Comparison of ENCODE assay signal across 10 cellular contexts in genomic region chr1:184866582-184866981, GRCh38.
A peak's percentile ranks its signal among the peaks of the same experiment; 100 is the strongest.
DNase-seq lines count a peak whose midpoint lies in the region; ATAC-seq, FAIRE-seq and TF ChIP-seq lines count a peak whose summit lies in the region.
"Had no signal": no experiment of that assay in that cellular context is flagged by ENCODE, and none has a peak within 500 bp of the region (broad histone marks: within the 10 kb centered on the region; RNA-seq: fewer than 3 reads in every experiment).

No MANE protein-coding gene starts in this region.

- peaks cover 19% of the 10 kb centered on the region for H3K36me3 Mint-ChIP-seq in T-helper 1 cell treated with Interleukin-12 subunit alpha and Interleukin-12 subunit beta and Interleukin-4 antibody, amounts not matched to agents 30 μg/mL and 1 μg/mL, for 36 hours (ENCODE audit: low read depth)
- no peaks in the 10 kb centered on the region for H3K36me3 Mint-ChIP-seq in activated B cell treated with CpG ODN at 0.5 μM for 24 hours (ENCODE audit: low read depth)
- H3K36me3 Mint-ChIP-seq in stimulated activated naive B cell treated with anti-CD40 and anti-IgM and Interleukin-4, amounts not matched to agents 10 μg/mL and 1 μg/mL and 100 μg/mL, for 72 hours, result no peaks in the 10 kb centered on the region

- ATAC-seq in HG02884 (IDR thresholded peaks at IDR 0.05; ENCODE audit: unreplicated experiment) (peak; percentile 15), activated B cell treated with CpG ODN at 0.5 μM for 24 hours (ENCODE audit: low read depth) (no peak)
- peak; percentile 57 to 64 for ATAC-seq in stimulated activated naive B cell treated with anti-CD40 and anti-IgM and Interleukin-4, amounts not matched to agents 10 μg/mL and 1 μg/mL and 100 μg/mL, for 72 hours (replicated peaks)

- peak overlapping the region; percentile 67 for H3K27ac Mint-ChIP-seq in T-helper 1 cell treated with Interleukin-12 subunit alpha and Interleukin-12 subunit beta and Interleukin-4 antibody, amounts not matched to agents 30 μg/mL and 1 μg/mL, for 36 hours
- peak overlapping the region; percentile 77 for H3K27ac Mint-ChIP-seq in activated B cell treated with CpG ODN at 0.5 μM for 24 hours
- H3K27ac Mint-ChIP-seq in stimulated activated naive B cell treated with anti-CD40 and anti-IgM and Interleukin-4, amounts not matched to agents 10 μg/mL and 1 μg/mL and 100 μg/mL, for 72 hours, result peak overlapping the region; percentile 78

- no peaks in the 10 kb centered on the region for H3K27me3 Mint-ChIP-seq in T-helper 1 cell treated with Interleukin-12 subunit alpha and Interleukin-12 subunit beta and Interleukin-4 antibody, amounts not matched to agents 30 μg/mL and 1 μg/mL, for 36 hours (ENCODE audit: low read depth)
- H3K27me3 Mint-ChIP-seq in activated B cell treated with CpG ODN at 0.5 μM for 24 hours, result no peaks in the 10 kb centered on the region
- H3K27me3 Mint-ChIP-seq in stimulated activated naive B cell treated with anti-CD40 and anti-IgM and Interleukin-4, amounts not matched to agents 10 μg/mL and 1 μg/mL and 100 μg/mL, for 72 hours, result no peaks in the 10 kb centered on the region

- no peak for DNase-seq in T-helper 1 cell
- no peak for DNase-seq in activated B cell treated with CpG ODN at 0.5 μM for 24 hours
- no peak for DNase-seq in stimulated activated naive B cell treated with anti-CD40 and anti-IgM and Interleukin-4, amounts not matched to agents 10 μg/mL and 1 μg/mL and 100 μg/mL, for 72 hours
- DNase-seq in stimulated activated CD4-positive, alpha-beta T cell treated with anti-CD3 and anti-CD28 coated beads, Interleukin-2, amount 100 ng/mL, for 24 hours, result no peak
- DNase-seq in DMS153 treated with DMSO at 0.1 percent for 48 hours (lab: John Stamatoyannopoulos, UW; ENCODE audit: unreplicated experiment), result no peak
- DNase-seq in urothelium cell line (ENCODE audit: low spot score), result no peak
- DNase-seq: thyroid gland had no signal

- TF ChIP-seq CTCF in activated B cell treated with CpG ODN at 0.5 μM for 24 hours (IDR thresholded peaks at IDR 0.05), result no peak

- intact Hi-C loops in activated B cell treated with CpG ODN at 0.5 μM for 24 hours (cut with micrococcal nuclease), result loop anchor here (5.0 kb wide), 3 partner anchors 51 to 106 kb away; partner anchors contain the start of gene NIBAN1

- no peak for FAIRE-seq in urothelium cell line (lab: Jason Lieb, UNC)
- FAIRE-seq: A204.1 had no signal

- H3K4me1 Mint-ChIP-seq in T-helper 1 cell treated with Interleukin-12 subunit alpha and Interleukin-12 subunit beta and Interleukin-4 antibody, amounts not matched to agents 30 μg/mL and 1 μg/mL, for 36 hours (ENCODE audit: low read depth), result peaks cover 31% of the 10 kb centered on the region
- peaks cover 34% of the 10 kb centered on the region for H3K4me1 Mint-ChIP-seq in activated B cell treated with CpG ODN at 0.5 μM for 24 hours
- H3K4me1 Mint-ChIP-seq in stimulated activated naive B cell treated with anti-CD40 and anti-IgM and Interleukin-4, amounts not matched to agents 10 μg/mL and 1 μg/mL and 100 μg/mL, for 72 hours, result peaks cover 23 to 28% of the 10 kb centered on the region in 2 donors

- H3K9me3 Mint-ChIP-seq in T-helper 1 cell treated with Interleukin-12 subunit alpha and Interleukin-12 subunit beta and Interleukin-4 antibody, amounts not matched to agents 30 μg/mL and 1 μg/mL, for 36 hours, result no peaks in the 10 kb centered on the region
- no peaks in the 10 kb centered on the region for H3K9me3 Mint-ChIP-seq in activated B cell treated with CpG ODN at 0.5 μM for 24 hours
- no peaks in the 10 kb centered on the region for H3K9me3 Mint-ChIP-seq in stimulated activated naive B cell treated with anti-CD40 and anti-IgM and Interleukin-4, amounts not matched to agents 10 μg/mL and 1 μg/mL and 100 μg/mL, for 72 hours

- POLR2A ChIA-PET in activated B cell treated with CpG ODN at 0.5 μM for 24 hours (lab: Charles Lee), result interaction anchor here (0.5 to 1.4 kb wide), 7 partner anchors 23 to 107 kb away, joined by 3 to 9 read pairs (median 5); partner anchors contain the start of gene NIBAN1

- peak overlapping the region; percentile 56 for H3K4me3 Mint-ChIP-seq in T-helper 1 cell treated with Interleukin-12 subunit alpha and Interleukin-12 subunit beta and Interleukin-4 antibody, amounts not matched to agents 30 μg/mL and 1 μg/mL, for 36 hours
- H3K4me3 Mint-ChIP-seq in activated B cell treated with CpG ODN at 0.5 μM for 24 hours, result peak overlapping the region; percentile 26
- H3K4me3 Mint-ChIP-seq in stimulated activated naive B cell treated with anti-CD40 and anti-IgM and Interleukin-4, amounts not matched to agents 10 μg/mL and 1 μg/mL and 100 μg/mL, for 72 hours, result peak overlapping the region; percentile 14 to 70

- CTCF ChIA-PET in activated B cell treated with CpG ODN at 0.5 μM for 24 hours (lab: Charles Lee), result interaction anchor here (0.9 to 1.2 kb wide), 2 partner anchors 61 to 106 kb away, joined by 3 read pairs; no protein-coding TSS in a partner anchor
